Comparison of ENCODE assay signal across 23 cellular contexts in the genomic region with DNA sequence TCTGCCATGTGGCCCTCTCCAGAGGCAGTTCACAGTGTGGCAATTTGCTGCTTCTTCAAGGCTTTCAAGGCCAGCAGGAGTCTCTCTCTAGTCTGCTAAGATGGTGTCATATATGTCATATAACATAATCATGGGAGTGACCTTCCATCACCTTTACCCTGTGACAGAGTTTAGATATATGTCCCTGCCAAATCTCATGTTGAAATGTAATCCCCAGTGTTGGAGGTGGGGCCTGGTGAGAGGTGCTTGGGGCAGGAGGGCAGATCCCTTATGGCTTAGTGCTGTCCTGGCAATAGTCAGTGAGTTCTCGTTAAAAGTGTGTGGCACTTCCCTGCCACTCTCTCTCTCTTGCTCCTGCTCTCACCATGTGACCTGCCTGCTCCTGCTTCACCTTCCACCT.
DNase-seq lines count a peak whose midpoint lies in the region; ATAC-seq and TF ChIP-seq lines count a peak whose summit lies in the region.
"Had no signal": no experiment of that assay in that cellular context is flagged by ENCODE, and none has a peak within 500 bp of the region (broad histone marks: within the 10 kb centered on the region; RNA-seq: fewer than 3 reads in every experiment).

No MANE protein-coding gene starts in this region.

- H3K9me3 ChIP-seq in upper lobe of left lung, result no peaks in the 10 kb centered on the region
- H3K9me3 ChIP-seq: A549, BE2C, HAP-1 had no signal

- intact Hi-C loops in left colon (cut with DNase I, micrococcal nuclease), result no loop called here
- intact Hi-C loops in activated CD8-positive, alpha-beta T cell treated with anti-CD3 and anti-CD28 coated beads for 36 hours (cut with micrococcal nuclease), result no loop called here

- H3K4me1 ChIP-seq in upper lobe of left lung, result peaks cover 0 to under 1% (median 0%) of the 10 kb centered on the region in 4 donors
- H3K4me1 ChIP-seq: BE2C; BLaER1 treated with 17β-estradiol and CSF1 and Interleukin-3, amounts not matched to agents 10 nM and 100 nM; HAP-1 had no signal

- TF ChIP-seq EP300 in upper lobe of left lung (IDR thresholded peaks at IDR 0.05), result no peak

- no peak overlapping the region for H3K4me3 ChIP-seq in upper lobe of left lung
- H3K4me3 ChIP-seq: A549; BLaER1 treated with 17β-estradiol and CSF1 and Interleukin-3, amounts not matched to agents 10 nM and 100 nM; GM12878; HAP-1 had no signal

- H3K27me3 Mint-ChIP-seq in chondrocyte (ENCODE audit: low read depth), result no peaks in the 10 kb centered on the region
- H3K27me3 Mint-ChIP-seq in nephron progenitor cell (ENCODE audit: low read depth, poor library complexity), result no peaks in the 10 kb centered on the region
- H3K27me3 Mint-ChIP-seq in activated CD8-positive, alpha-beta T cell treated with anti-CD3 and anti-CD28 coated beads for 36 hours, result peaks cover 5% of the 10 kb centered on the region

- H3K4me1 Mint-ChIP-seq in chondrocyte (ENCODE audit: low read depth), result peaks cover 59% of the 10 kb centered on the region
- H3K4me1 Mint-ChIP-seq in nephron progenitor cell, result peaks cover 8% of the 10 kb centered on the region
- no peaks in the 10 kb centered on the region for H3K4me1 Mint-ChIP-seq in stimulated activated effector memory CD8-positive, alpha-beta T cell treated with anti-CD3 and anti-CD28 coated beads, Interleukin-12 subunit alpha, Interleukin-12 subunit beta, amount 100 ng/mL, for 72 hours
- H3K4me1 Mint-ChIP-seq in activated CD8-positive, alpha-beta T cell treated with anti-CD3 and anti-CD28 coated beads for 36 hours (ENCODE audit: low read depth), result no peaks in the 10 kb centered on the region
- H3K4me1 Mint-ChIP-seq: CD14-positive monocyte; CD8-positive, alpha-beta memory T cell had no signal

- TF ChIP-seq CTCF in chondrocyte (IDR thresholded peaks at IDR 0.05), result no peak
- no peak for TF ChIP-seq CTCF in nephron progenitor cell (IDR thresholded peaks at IDR 0.05)
- TF ChIP-seq CTCF in upper lobe of left lung (IDR thresholded peaks at IDR 0.05), result no peak
- no peak for TF ChIP-seq CTCF in activated CD8-positive, alpha-beta T cell treated with anti-CD3 and anti-CD28 coated beads for 36 hours (IDR thresholded peaks at IDR 0.05)

- no peak for DNase-seq in chondrocyte (ENCODE audit: low spot score)
- no peak for DNase-seq in left colon
- no peak for DNase-seq in nephron progenitor cell
- DNase-seq in stimulated activated effector memory CD8-positive, alpha-beta T cell treated with anti-CD3 and anti-CD28 coated beads, Interleukin-12 subunit alpha, Interleukin-12 subunit beta, amount 100 ng/mL, for 72 hours (ENCODE audit: low spot score in 2 of 2), result no peak
- DNase-seq in upper lobe of left lung, result no peak
- no peak for DNase-seq in NCI-H2081 treated with DMSO at 0.1 percent for 48 hours (lab: John Stamatoyannopoulos, UW)
- no peak for DNase-seq in activated CD8-positive, alpha-beta T cell treated with anti-CD3 and anti-CD28 coated beads for 36 hours
- DNase-seq: 8988T; ACHN; AML-193; BE2C; CD4-positive, alpha-beta T cell; CD8-positive, alpha-beta memory T cell; DMS 273 treated with DMSO at 0.1 percent for 48 hours; DMS79; EL; GDM1; GOT3 had no signal

- no peak overlapping the region for H3K4me3 Mint-ChIP-seq in chondrocyte (ENCODE audit: unreplicated experiment)
- no peak overlapping the region for H3K4me3 Mint-ChIP-seq in nephron progenitor cell
- H3K4me3 Mint-ChIP-seq in stimulated activated effector memory CD8-positive, alpha-beta T cell treated with anti-CD3 and anti-CD28 coated beads, Interleukin-12 subunit alpha, Interleukin-12 subunit beta, amount 100 ng/mL, for 72 hours, result no peak overlapping the region
- no peak overlapping the region for H3K4me3 Mint-ChIP-seq in activated CD8-positive, alpha-beta T cell treated with anti-CD3 and anti-CD28 coated beads for 36 hours
- H3K4me3 Mint-ChIP-seq: CD14-positive monocyte; CD4-positive, alpha-beta T cell; CD8-positive, alpha-beta memory T cell had no signal

- H3K27ac ChIP-seq in upper lobe of left lung, result no peak overlapping the region
- H3K27ac ChIP-seq: A549; BLaER1 treated with 17β-estradiol and CSF1 and Interleukin-3, amounts not matched to agents 10 nM and 100 nM had no signal

- H3K27ac Mint-ChIP-seq in chondrocyte (ENCODE audit: unreplicated experiment) (peak overlapping the region; percentile 51), nephron progenitor cell (peak overlapping the region; percentile 42)
- no peak overlapping the region for H3K27ac Mint-ChIP-seq in stimulated activated effector memory CD8-positive, alpha-beta T cell treated with anti-CD3 and anti-CD28 coated beads, Interleukin-12 subunit alpha, Interleukin-12 subunit beta, amount 100 ng/mL, for 72 hours
- no peak overlapping the region for H3K27ac Mint-ChIP-seq in activated CD8-positive, alpha-beta T cell treated with anti-CD3 and anti-CD28 coated beads for 36 hours
- H3K27ac Mint-ChIP-seq: CD14-positive monocyte; CD4-positive, alpha-beta T cell; CD8-positive, alpha-beta memory T cell had no signal

- CTCF ChIA-PET in activated CD8-positive, alpha-beta T cell treated with anti-CD3 and anti-CD28 coated beads for 36 hours (lab: Charles Lee), result interaction anchor here (0.9 kb wide), 1 partner anchor 195 kb away, joined by 3 read pairs; no protein-coding TSS in a partner anchor

- TF ChIP-seq POLR2A in upper lobe of left lung (IDR thresholded peaks at IDR 0.05), result no peak

- peak; percentile 76 for ATAC-seq in left colon
- ATAC-seq in stimulated activated effector memory CD8-positive, alpha-beta T cell treated with anti-CD3 and anti-CD28 coated beads, Interleukin-12 subunit alpha, Interleukin-12 subunit beta, amount 100 ng/mL, for 72 hours, result peak; percentile 13
- no peak for ATAC-seq in upper lobe of left lung (ENCODE audit: low FRiP score in 2 of 2)
- ATAC-seq in activated CD8-positive, alpha-beta T cell treated with anti-CD3 and anti-CD28 coated beads for 36 hours, result no peak
- ATAC-seq: A549, GM12878 had no signal

- POLR2A ChIA-PET in activated CD8-positive, alpha-beta T cell treated with anti-CD3 and anti-CD28 coated beads for 36 hours (lab: Charles Lee), result no interaction called here

- no peaks in the 10 kb centered on the region for H3K27me3 ChIP-seq in upper lobe of left lung
- H3K27me3 ChIP-seq: BE2C; BLaER1 treated with 17β-estradiol and CSF1 and Interleukin-3, amounts not matched to agents 10 nM and 100 nM had no signal

- H3K36me3 Mint-ChIP-seq in chondrocyte (ENCODE audit: low read depth) (peaks cover 29% of the 10 kb centered on the region), nephron progenitor cell (ENCODE audit: low read depth) (peaks cover 73% of the 10 kb centered on the region)
- H3K36me3 Mint-ChIP-seq in stimulated activated effector memory CD8-positive, alpha-beta T cell treated with anti-CD3 and anti-CD28 coated beads, Interleukin-12 subunit alpha, Interleukin-12 subunit beta, amount 100 ng/mL, for 72 hours, result no peaks in the 10 kb centered on the region
- no peaks in the 10 kb centered on the region for H3K36me3 Mint-ChIP-seq in activated CD8-positive, alpha-beta T cell treated with anti-CD3 and anti-CD28 coated beads for 36 hours (ENCODE audit: low read depth)
- H3K36me3 Mint-ChIP-seq: CD14-positive monocyte; CD8-positive, alpha-beta memory T cell had no signal

- no peaks in the 10 kb centered on the region for H3K36me3 ChIP-seq in upper lobe of left lung
- H3K36me3 ChIP-seq: BE2C, HAP-1 had no signal

- WGBS in upper lobe of left lung, 2 donors, result 67 to 92% methylated on average over 1 of the region's 1 CpG

- H3K9me3 Mint-ChIP-seq in chondrocyte (ENCODE audit: low read depth) (no peaks in the 10 kb centered on the region), nephron progenitor cell (peaks cover 23% of the 10 kb centered on the region)
- no peaks in the 10 kb centered on the region for H3K9me3 Mint-ChIP-seq in stimulated activated effector memory CD8-positive, alpha-beta T cell treated with anti-CD3 and anti-CD28 coated beads, Interleukin-12 subunit alpha, Interleukin-12 subunit beta, amount 100 ng/mL, for 72 hours
- H3K9me3 Mint-ChIP-seq in activated CD8-positive, alpha-beta T cell treated with anti-CD3 and anti-CD28 coated beads for 36 hours, result no peaks in the 10 kb centered on the region
- H3K9me3 Mint-ChIP-seq: CD4-positive, alpha-beta T cell had no signal

Comparison
In these comparisons a context has a peak if more than half of its experiments do, and no peak if none do; other contexts are left out.
1. H3K27ac Mint-ChIP-seq: peak in chondrocyte (single experiment) and nephron progenitor cell (single experiment); none in stimulated activated effector memory CD8-positive, alpha-beta T cell treated with anti-CD3 and anti-CD28 coated beads, Interleukin-12 subunit alpha, Interleukin-12 subunit beta, amount 100 ng/mL, for 72 hours (single experiment) and activated CD8-positive, alpha-beta T cell treated with anti-CD3 and anti-CD28 coated beads for 36 hours (single experiment).
2. ATAC-seq: peak in left colon (single experiment) and stimulated activated effector memory CD8-positive, alpha-beta T cell treated with anti-CD3 and anti-CD28 coated beads, Interleukin-12 subunit alpha, Interleukin-12 subunit beta, amount 100 ng/mL, for 72 hours (single experiment); none in upper lobe of left lung (0 of 2) and activated CD8-positive, alpha-beta T cell treated with anti-CD3 and anti-CD28 coated beads for 36 hours (single experiment).